Comparison of ENCODE assay signal across 25 cellular contexts in the genomic region with DNA sequence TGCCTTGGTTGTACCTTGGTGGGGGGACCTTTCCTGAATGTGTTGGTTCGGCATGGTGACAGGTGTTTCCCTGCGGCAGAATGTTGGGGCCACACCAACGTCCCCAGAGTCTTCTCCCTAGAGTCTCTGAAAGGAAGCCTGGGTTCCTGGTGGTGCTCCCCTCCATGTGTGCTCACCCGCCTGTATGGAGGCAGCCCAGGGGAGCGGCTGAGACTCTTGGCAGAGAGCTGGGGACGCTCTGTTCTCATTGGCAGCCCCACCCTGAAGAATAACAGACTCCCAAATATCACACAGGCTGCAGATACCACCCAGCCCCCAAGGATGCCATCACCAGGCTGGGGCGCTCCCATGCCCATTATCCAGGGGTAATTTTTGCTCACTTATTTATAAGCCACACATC. TPM values are rescaled to one million over a fixed set of nuclear protein-coding genes. Genes with fewer than 3 reads are reported as not detected.
A peak's percentile ranks its signal among the peaks of the same experiment; 100 is the strongest.
DNase-seq lines count a peak whose midpoint lies in the region; ATAC-seq lines count a peak whose summit lies in the region.
"Had no signal": no experiment of that assay in that cellular context is flagged by ENCODE, and none has a peak within 500 bp of the region (broad histone marks: within the 10 kb centered on the region; RNA-seq: fewer than 3 reads in every experiment).

No MANE protein-coding gene starts in this region.

- H3K27ac ChIP-seq in aorta (ENCODE audit: low read depth in 1 of 2, low read length in 2 of 2) = no peak overlapping the region
- H3K27ac ChIP-seq: stomach, uterus had no signal

- DNase-seq in Right ventricle myocardium inferior (ENCODE audit: missing footprints) (peak; percentile 53), cardiac septum (ENCODE audit: low spot score) (no peak), left cardiac atrium (peak; percentile 64), sciatic nerve (ENCODE audit: low spot score) (no peak), aorta (no peak), DMS 273 treated with DMSO at 0.1 percent for 48 hours (lab: John Stamatoyannopoulos, UW) (no peak), DMS53 treated with DMSO at 0.1 percent for 48 hours (lab: John Stamatoyannopoulos, UW; ENCODE audit: unreplicated experiment) (no peak)
- DNase-seq: activated CD8-positive, alpha-beta T cell treated with anti-CD3 and anti-CD28 coated beads for 36 hours; activated gamma-delta T cell; activated naive CD8-positive, alpha-beta T cell treated with anti-CD3 and anti-CD28 coated beads, Interleukin-2, amount 50 U/mL, for 24 hours; activated T-cell treated with anti-CD3 and anti-CD28 coated beads for 4 hours; C1 segment of cervical spinal cord; endodermal cell; immature natural killer cell; NCI-H2081 treated with DMSO at 0.1 percent for 48 hours; stimulated activated CD4-positive, alpha-beta T cell treated with anti-CD3 and anti-CD28 coated beads, Interleukin-4, amount 100 ng/mL, for 24 hours; stomach; uterus had no signal

- WGBS in aorta, 2 donors = 79 to 88% methylated on average over 7 of the region's 7 CpGs

- peaks cover 0 to 2% of the 10 kb centered on the region in 2 donors for H3K36me3 ChIP-seq in aorta (ENCODE audit: control insufficient read depth in 1 of 2, insufficient read depth in 2 of 2, low read length in 1 of 2)
- H3K36me3 ChIP-seq: uterus had no signal

- no peaks in the 10 kb centered on the region for H3K4me1 ChIP-seq in aorta (ENCODE audit: control insufficient read depth in 1 of 2, insufficient read depth in 2 of 2, low read length in 2 of 2)
- H3K4me1 ChIP-seq: uterus had no signal

- H3K9me3 ChIP-seq in aorta (ENCODE audit: control insufficient read depth, low read length) = no peaks in the 10 kb centered on the region
- H3K9me3 ChIP-seq: stomach, uterus had no signal

- no peaks in the 10 kb centered on the region for H3K27me3 ChIP-seq in aorta (ENCODE audit: control insufficient read depth in 1 of 2, insufficient read depth in 2 of 2, low read length in 1 of 2)
- H3K27me3 ChIP-seq: stomach, uterus had no signal

- intact Hi-C loops in Right ventricle myocardium inferior (cut with DNase I) (no loop called here), cardiac septum (cut with DNase I) (no loop called here), left cardiac atrium (cut with DNase I) (no loop called here), sciatic nerve (cut with DNase I) (no loop called here), aorta (cut with DNase I) (no loop called here)

- ATAC-seq in Right ventricle myocardium inferior (peak; percentile 73), left cardiac atrium (peak; percentile 36 to 71), sciatic nerve (peak; percentile 70), aorta (ENCODE audit: low FRiP score) (peak; percentile 20), HG03159 (IDR thresholded peaks at IDR 0.05; ENCODE audit: unreplicated experiment) (no peak)
- ATAC-seq: activated CD4-positive, CD25-positive, alpha-beta regulatory T cell treated with anti-CD3 and anti-CD28 coated beads, Interleukin-2, amount 50 U/mL, for 24 hours; activated CD8-positive, alpha-beta T cell treated with anti-CD3 and anti-CD28 coated beads for 36 hours; activated naive CD8-positive, alpha-beta T cell treated with anti-CD3 and anti-CD28 coated beads, Interleukin-2, amount 50 U/mL, for 24 hours; SK-N-SH treated with all-trans-retinoic acid at 6 μM for 48 hours had no signal

- H3K4me3 ChIP-seq in aorta (ENCODE audit: low read length in 2 of 2) = no peak overlapping the region
- H3K4me3 ChIP-seq: stomach, uterus had no signal

RNA-seq across cellular contexts. Expression of a gene that starts 34.8 kb away (rescaled TPM):
- total RNA-seq in Right ventricle myocardium inferior (13.5 TPM), cardiac septum (13.8 TPM), left cardiac atrium (10 to 100 TPM; 18.4 to 19.8 TPM), sciatic nerve (30.7 TPM), aorta (10 to 100 TPM; 19.6 to 31.8 TPM)
- 10 to 100 TPM in 1 of 2 donors, 1 to 10 TPM in 1; 2.9 to 16.0 TPM for polyA plus RNA-seq in aorta

RNA-seq across cellular contexts. Expression of a gene that starts 38.0 kb away (rescaled TPM):
- total RNA-seq in Right ventricle myocardium inferior (not detected), cardiac septum (not detected), left cardiac atrium (not detected), sciatic nerve (not detected), aorta (not detected)
- polyA plus RNA-seq in aorta = not detected
- total RNA-seq: activated CD8-positive, alpha-beta T cell treated with anti-CD3 and anti-CD28 coated beads for 36 hours; endodermal cell; liver; neural crest cell; posterior vena cava; RPMI7951; stomach; uterus had no signal
- polyA plus RNA-seq: immature natural killer cell, liver, stomach had no signal

Comparison
In these comparisons a context has a peak if more than half of its experiments do, and no peak if none do; other contexts are left out.
1. DNase-seq: peak in Right ventricle myocardium inferior (single experiment) and left cardiac atrium (single experiment); none in cardiac septum (single experiment), sciatic nerve (single experiment), aorta (0 of 2), DMS 273 treated with DMSO at 0.1 percent for 48 hours (single experiment) and DMS53 treated with DMSO at 0.1 percent for 48 hours (single experiment).